20 cellular contexts compared by ENCODE assay signal in genomic region chr2:137031731-137032130, GRCh38.
DNase-seq lines count a peak whose midpoint lies in the region; ATAC-seq, FAIRE-seq and TF ChIP-seq lines count a peak whose summit lies in the region.
"Had no signal": no experiment of that assay in that cellular context is flagged by ENCODE, and none has a peak within 500 bp of the region (broad histone marks: within the 10 kb centered on the region; RNA-seq: fewer than 3 reads in every experiment).

No MANE protein-coding gene starts in this region.

- no peak overlapping the region for H3K4me3 ChIP-seq in bronchial epithelial cell (ENCODE audit: low read depth, low read length)
- H3K4me3 ChIP-seq: A549, GM23248, HAP-1 had no signal

- FAIRE-seq in bronchial epithelial cell (lab: Jason Lieb, UNC): no peak
- FAIRE-seq: A549, GM12892, GM18507 had no signal

- H3K27ac ChIP-seq in foreskin keratinocyte (no peak overlapping the region), substantia nigra (ENCODE audit: low read depth, low read length, poor library complexity, severe bottlenecking) (no peak overlapping the region)
- H3K27ac ChIP-seq: 22Rv1, A549, C4-2B, GM23248 had no signal

- H3K27me3 ChIP-seq in bronchial epithelial cell (ENCODE audit: control insufficient read depth, insufficient read depth, low read length) (no peaks in the 10 kb centered on the region), foreskin keratinocyte (no peaks in the 10 kb centered on the region)

- H3K4me1 ChIP-seq in foreskin keratinocyte: no peaks in the 10 kb centered on the region
- H3K4me1 ChIP-seq: A549, HAP-1 had no signal

- TF ChIP-seq CTCF in bronchial epithelial cell (IDR thresholded peaks at IDR 0.05; ENCODE audit: insufficient read depth, low read length, severe bottlenecking): no peak
- no peak for TF ChIP-seq CTCF in foreskin keratinocyte (conservative IDR thresholded peaks at IDR 0.05)

- peak; percentile 12 for DNase-seq in NCI-H1105 treated with DMSO at 0.1 percent for 48 hours (lab: John Stamatoyannopoulos, UW)
- DNase-seq in NCI-H1105 (lab: John Stamatoyannopoulos, UW): no peak
- DNase-seq in NCI-H2171 (lab: John Stamatoyannopoulos, UW): peak; percentile 48
- DNase-seq in bronchial epithelial cell (ENCODE audit: low read depth): peak; percentile 91
- DNase-seq in foreskin keratinocyte: peak; percentile 77 to 90
- DNase-seq in NCI-H524 treated with DMSO at 0.1 percent for 48 hours (lab: John Stamatoyannopoulos, UW): no peak
- DNase-seq in substantia nigra (lab: John Stamatoyannopoulos, UW): no peak
- no peak for DNase-seq in Kasumi-1 (lab: John Stamatoyannopoulos, UW)
- DNase-seq: AML-193; CD4-positive, alpha-beta T cell; DMS153; DMS79; GDM1; GM23248 had no signal

- no peaks in the 10 kb centered on the region for H3K36me3 ChIP-seq in bronchial epithelial cell (ENCODE audit: control insufficient read depth, insufficient read depth, low read length)
- H3K36me3 ChIP-seq: HAP-1 had no signal

- ATAC-seq in foreskin keratinocyte: peak; percentile 75
- ATAC-seq: A549 had no signal

Comparison
In these comparisons a context has a peak if more than half of its experiments do, and no peak if none do; other contexts are left out.
1. DNase-seq: peak in NCI-H1105 treated with DMSO at 0.1 percent for 48 hours (single experiment), NCI-H2171 (single experiment), bronchial epithelial cell (single experiment) and foreskin keratinocyte (2 of 2); none in NCI-H1105 (single experiment), NCI-H524 treated with DMSO at 0.1 percent for 48 hours (single experiment), substantia nigra (0 of 49) and Kasumi-1 (0 of 2).